Comparison of ENCODE assay signal across 1 cellular context in genomic region chr13:99311137-99311536, GRCh38.
TF ChIP-seq lines count a peak whose summit lies in the region.

No MANE protein-coding gene starts in this region.

TF ChIP-seq in HCT116, 20 proteins besides CTCF, POLR2A, EP300 and RAD21:
- TF ChIP-seq MAX (IDR thresholded peaks at IDR 0.05) (no peak), ZBTB33 (IDR thresholded peaks at IDR 0.05; ENCODE audit: extremely low read depth, insufficient replicate concordance, low read length) (no peak), POLR2AphosphoS5 (IDR thresholded peaks at IDR 0.05; ENCODE audit: low read depth, low read length) (no peak), REST (IDR thresholded peaks at IDR 0.05; ENCODE audit: low read depth) (no peak), CBX3 (IDR thresholded peaks at IDR 0.05; ENCODE audit: low read depth) (no peak), CEBPB (IDR thresholded peaks at IDR 0.05; ENCODE audit: low read depth) (no peak), JUND (IDR thresholded peaks at IDR 0.05) (no peak), ZNF274 (IDR thresholded peaks at IDR 0.05; ENCODE audit: low read depth, low read length) (no peak), SRF (IDR thresholded peaks at IDR 0.05; ENCODE audit: low read depth) (no peak), FOSL1 (IDR thresholded peaks at IDR 0.05; ENCODE audit: low read depth) (no peak), ELF1 (IDR thresholded peaks at IDR 0.05; ENCODE audit: borderline replicate concordance, low read depth) (no peak), ZFX (IDR thresholded peaks at IDR 0.05) (no peak), EZH2phosphoT487 (IDR thresholded peaks at IDR 0.05; ENCODE audit: borderline replicate concordance) (no peak), SP1 (IDR thresholded peaks at IDR 0.05; ENCODE audit: low read depth) (no peak), ATF3 (IDR thresholded peaks at IDR 0.05) (no peak), SIN3A (IDR thresholded peaks at IDR 0.05; ENCODE audit: low read depth) (no peak)
